8 cellular contexts compared by ENCODE assay signal in genomic region chr3:56862352-56863062, GRCh38.
DNase-seq lines count a peak whose midpoint lies in the region; ATAC-seq lines count a peak whose summit lies in the region.

No MANE protein-coding gene starts in this region.

- peaks cover 0 to 7% of the 10 kb centered on the region in 2 donors for H3K9me3 Mint-ChIP-seq in activated T-cell treated with anti-CD3 and anti-CD28 coated beads, Interleukin-2, amount 50 U/mL, for 72 hours

- H3K36me3 Mint-ChIP-seq in activated T-cell treated with anti-CD3 and anti-CD28 coated beads, Interleukin-2, amount 50 U/mL, for 72 hours (ENCODE audit: insufficient read depth in 2 of 2): peaks cover 0 to 7% of the 10 kb centered on the region in 2 donors

- peak overlapping the region; percentile 71 to 73 for H3K4me3 Mint-ChIP-seq in activated T-cell treated with anti-CD3 and anti-CD28 coated beads, Interleukin-2, amount 50 U/mL, for 72 hours

- H3K27me3 Mint-ChIP-seq in activated T-cell treated with anti-CD3 and anti-CD28 coated beads, Interleukin-2, amount 50 U/mL, for 72 hours (ENCODE audit: low read depth): no peaks in the 10 kb centered on the region

- DNase-seq in stimulated activated CD4-positive, alpha-beta T cell treated with anti-CD3 and anti-CD28 coated beads, Interleukin-2, amount 100 ng/mL, for 24 hours: peak; percentile 30 to 32
- no peak for DNase-seq in stimulated activated CD4-positive, alpha-beta T cell treated with anti-CD3 and anti-CD28 coated beads, Interleukin-2, amount 100 ng/mL, for 48 hours
- DNase-seq in activated T-cell treated with anti-CD3 and anti-CD28 coated beads, Interleukin-2, amount 50 U/mL, for 72 hours: peak in 1 of 2 donors; percentile 35
- DNase-seq in hippocampal formation (lab: John Stamatoyannopoulos, UW) (peak; percentile 31 to 52), superior temporal gyrus (ENCODE audit: extremely low spot score) (peak; percentile 69), SHP77 treated with DMSO at 0.1 percent for 48 hours (lab: John Stamatoyannopoulos, UW) (no peak), iPS-NIHi7 (ENCODE audit: extremely low spot score) (no peak)
- no peak for DNase-seq in central memory CD4-positive, alpha-beta T cell

- peak; percentile 83 to 85 for ATAC-seq in activated T-cell treated with anti-CD3 and anti-CD28 coated beads, Interleukin-2, amount 50 U/mL, for 72 hours (replicated peaks in 1 of 2)

- peaks cover 86% of the 10 kb centered on the region for H3K4me1 Mint-ChIP-seq in activated T-cell treated with anti-CD3 and anti-CD28 coated beads, Interleukin-2, amount 50 U/mL, for 72 hours (ENCODE audit: low read depth)

- peak overlapping the region; percentile 39 for H3K27ac Mint-ChIP-seq in activated T-cell treated with anti-CD3 and anti-CD28 coated beads, Interleukin-2, amount 50 U/mL, for 72 hours

Comparison
In these comparisons a context has a peak if more than half of its experiments do, and no peak if none do; other contexts are left out.
1. DNase-seq: peak in stimulated activated CD4-positive, alpha-beta T cell treated with anti-CD3 and anti-CD28 coated beads, Interleukin-2, amount 100 ng/mL, for 24 hours (2 of 2), hippocampal formation (2 of 2) and superior temporal gyrus (single experiment); none in stimulated activated CD4-positive, alpha-beta T cell treated with anti-CD3 and anti-CD28 coated beads, Interleukin-2, amount 100 ng/mL, for 48 hours (0 of 2), SHP77 treated with DMSO at 0.1 percent for 48 hours (single experiment), central memory CD4-positive, alpha-beta T cell (single experiment) and iPS-NIHi7 (single experiment).